1 cellular context compared by ENCODE assay signal in the genomic region with DNA sequence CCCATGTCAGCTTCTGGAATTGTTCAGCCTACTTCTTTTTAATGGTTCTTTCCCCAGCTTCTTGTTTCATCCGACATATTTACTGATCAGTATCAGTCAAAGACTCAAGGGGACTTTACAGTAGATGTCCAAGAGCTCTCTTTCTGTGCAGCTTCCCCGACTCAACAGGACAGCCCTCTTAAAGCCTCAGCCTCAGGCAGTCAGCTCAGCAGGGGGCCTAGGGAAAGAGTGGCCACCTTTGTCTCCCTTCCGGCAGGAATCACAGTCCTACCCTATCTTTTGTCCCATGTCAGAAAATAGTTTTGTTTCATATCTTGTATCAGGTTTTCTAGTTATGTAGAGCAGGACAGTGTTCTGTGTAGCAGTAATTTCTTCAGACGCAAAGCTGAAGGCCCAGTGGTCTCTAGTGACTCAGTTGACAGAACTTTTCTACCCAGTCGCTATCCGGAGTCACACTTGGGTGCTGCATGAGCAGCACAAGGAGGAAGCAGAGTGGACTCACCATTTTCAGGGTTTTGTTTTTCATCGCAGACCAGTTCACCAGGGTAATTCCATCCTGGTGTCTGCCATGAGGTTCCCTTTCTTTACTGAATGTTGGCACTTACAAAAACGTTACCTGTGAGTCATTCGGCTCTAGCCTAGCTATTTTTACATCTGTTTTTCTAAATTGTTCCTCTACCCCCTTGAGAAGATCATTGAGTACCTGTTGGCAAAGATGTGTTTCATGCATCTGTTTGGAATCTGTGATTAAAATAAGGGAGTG.
TF ChIP-seq lines count a peak whose summit lies in the region.

No MANE protein-coding gene starts in this region.

TF ChIP-seq in WTC11, 78 proteins besides CTCF, POLR2A, EP300 and RAD21 (continued from another document):
- TF ChIP-seq, protein P1, sequence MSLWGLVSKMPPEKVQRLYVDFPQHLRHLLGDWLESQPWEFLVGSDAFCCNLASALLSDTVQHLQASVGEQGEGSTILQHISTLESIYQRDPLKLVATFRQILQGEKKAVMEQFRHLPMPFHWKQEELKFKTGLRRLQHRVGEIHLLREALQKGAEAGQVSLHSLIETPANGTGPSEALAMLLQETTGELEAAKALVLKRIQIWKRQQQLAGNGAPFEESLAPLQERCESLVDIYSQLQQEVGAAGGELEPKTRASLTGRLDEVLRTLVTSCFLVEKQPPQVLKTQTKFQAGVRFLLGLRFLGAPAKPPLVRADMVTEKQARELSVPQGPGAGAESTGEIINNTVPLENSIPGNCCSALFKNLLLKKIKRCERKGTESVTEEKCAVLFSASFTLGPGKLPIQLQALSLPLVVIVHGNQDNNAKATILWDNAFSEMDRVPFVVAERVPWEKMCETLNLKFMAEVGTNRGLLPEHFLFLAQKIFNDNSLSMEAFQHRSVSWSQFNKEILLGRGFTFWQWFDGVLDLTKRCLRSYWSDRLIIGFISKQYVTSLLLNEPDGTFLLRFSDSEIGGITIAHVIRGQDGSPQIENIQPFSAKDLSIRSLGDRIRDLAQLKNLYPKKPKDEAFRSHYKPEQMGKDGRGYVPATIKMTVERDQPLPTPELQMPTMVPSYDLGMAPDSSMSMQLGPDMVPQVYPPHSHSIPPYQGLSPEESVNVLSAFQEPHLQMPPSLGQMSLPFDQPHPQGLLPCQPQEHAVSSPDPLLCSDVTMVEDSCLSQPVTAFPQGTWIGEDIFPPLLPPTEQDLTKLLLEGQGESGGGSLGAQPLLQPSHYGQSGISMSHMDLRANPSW (CRISPR knock-in tag; conservative IDR thresholded peaks at IDR 0.05; ENCODE audit: low read depth) = no peak
- TF ChIP-seq ZNF532 (CRISPR knock-in tag; IDR thresholded peaks at IDR 0.05; ENCODE audit: borderline replicate concordance) (no peak), TEAD1 (CRISPR knock-in tag; IDR thresholded peaks at IDR 0.05) (no peak), NR1H2 (CRISPR knock-in tag; IDR thresholded peaks at IDR 0.05) (no peak)
- TF ChIP-seq, protein P2, sequence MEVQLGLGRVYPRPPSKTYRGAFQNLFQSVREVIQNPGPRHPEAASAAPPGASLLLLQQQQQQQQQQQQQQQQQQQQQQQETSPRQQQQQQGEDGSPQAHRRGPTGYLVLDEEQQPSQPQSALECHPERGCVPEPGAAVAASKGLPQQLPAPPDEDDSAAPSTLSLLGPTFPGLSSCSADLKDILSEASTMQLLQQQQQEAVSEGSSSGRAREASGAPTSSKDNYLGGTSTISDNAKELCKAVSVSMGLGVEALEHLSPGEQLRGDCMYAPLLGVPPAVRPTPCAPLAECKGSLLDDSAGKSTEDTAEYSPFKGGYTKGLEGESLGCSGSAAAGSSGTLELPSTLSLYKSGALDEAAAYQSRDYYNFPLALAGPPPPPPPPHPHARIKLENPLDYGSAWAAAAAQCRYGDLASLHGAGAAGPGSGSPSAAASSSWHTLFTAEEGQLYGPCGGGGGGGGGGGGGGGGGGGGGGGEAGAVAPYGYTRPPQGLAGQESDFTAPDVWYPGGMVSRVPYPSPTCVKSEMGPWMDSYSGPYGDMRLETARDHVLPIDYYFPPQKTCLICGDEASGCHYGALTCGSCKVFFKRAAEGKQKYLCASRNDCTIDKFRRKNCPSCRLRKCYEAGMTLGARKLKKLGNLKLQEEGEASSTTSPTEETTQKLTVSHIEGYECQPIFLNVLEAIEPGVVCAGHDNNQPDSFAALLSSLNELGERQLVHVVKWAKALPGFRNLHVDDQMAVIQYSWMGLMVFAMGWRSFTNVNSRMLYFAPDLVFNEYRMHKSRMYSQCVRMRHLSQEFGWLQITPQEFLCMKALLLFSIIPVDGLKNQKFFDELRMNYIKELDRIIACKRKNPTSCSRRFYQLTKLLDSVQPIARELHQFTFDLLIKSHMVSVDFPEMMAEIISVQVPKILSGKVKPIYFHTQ (CRISPR knock-in tag; IDR thresholded peaks at IDR 0.05) = no peak
